In genomic region chr4:44446191-44446590, GRCh38 we compare ENCODE assay signal across 15 cellular contexts. TPM values are rescaled to one million over a fixed set of nuclear protein-coding genes. Genes with fewer than 3 reads are reported as not detected.
DNase-seq lines count a peak whose midpoint lies in the region; ATAC-seq and TF ChIP-seq lines count a peak whose summit lies in the region.
"Had no signal": no experiment of that assay in that cellular context is flagged by ENCODE, and none has a peak within 500 bp of the region (broad histone marks: within the 10 kb centered on the region; RNA-seq: fewer than 3 reads in every experiment).

No MANE protein-coding gene starts in this region.

- H4K20me1 ChIP-seq in H9 (ENCODE audit: control insufficient read depth, insufficient read depth, insufficient read length): peaks cover 5% of the 10 kb centered on the region

- H3K4ac ChIP-seq in H9 (ENCODE audit: low read depth, low read length): no peak overlapping the region

- H3K4me1 ChIP-seq in H9 (ENCODE audit: insufficient read depth, low read length) (no peaks in the 10 kb centered on the region), ascending aorta (no peaks in the 10 kb centered on the region), iPS DF 6.9 (ENCODE audit: control insufficient read depth, insufficient read depth, low read length) (no peaks in the 10 kb centered on the region), rectal smooth muscle tissue (ENCODE audit: control insufficient read depth, insufficient read depth, low read length) (peaks cover 3% of the 10 kb centered on the region), Peyer's patch (peaks cover 0 to 22% (median 0%) of the 10 kb centered on the region in 4 donors)

- H3K4me2 ChIP-seq in H9 (ENCODE audit: insufficient read depth, insufficient read length, low read length): peak overlapping the region; percentile 75

- ATAC-seq in GM19035 (IDR thresholded peaks at IDR 0.05; ENCODE audit: unreplicated experiment): no peak
- ATAC-seq: activated CD8-positive, alpha-beta memory T cell treated with anti-CD3 and anti-CD28 coated beads, Interleukin-2, amount 10 ng/mL, durations not matched to agents 7 days and 5 days; activated naive CD4-positive, alpha-beta T cell treated with anti-CD3 and anti-CD28 coated beads, Interleukin-2, amount 50 U/mL, for 72 hours had no signal

- no peak overlapping the region for H4K91ac ChIP-seq in H9 (ENCODE audit: insufficient read length, low read depth, low read length)

- H2AFZ ChIP-seq in H9 (ENCODE audit: low read length): no peak overlapping the region

- H3K79me1 ChIP-seq in H9 (ENCODE audit: insufficient read depth, low read depth, low read length, poor library complexity, severe bottlenecking): no peaks in the 10 kb centered on the region

- TF ChIP-seq CTCF in H9 (conservative IDR thresholded peaks at IDR 0.05) (no peak), ascending aorta (IDR thresholded peaks at IDR 0.05) (no peak), Peyer's patch (IDR thresholded peaks at IDR 0.05) (no peak)

- H3K27me3 Mint-ChIP-seq in H9 (ENCODE audit: low read depth): peaks cover 48% of the 10 kb centered on the region

- peaks cover 21 to 32% of the 10 kb centered on the region in 2 experiments for H3K4me1 Mint-ChIP-seq in H9

- H3K56ac ChIP-seq in H9 (ENCODE audit: insufficient read length, low read depth, low read length): no peak overlapping the region

- H3K27ac ChIP-seq in H9 (ENCODE audit: insufficient read length, low read depth, low read length): no peak overlapping the region
- no peak overlapping the region for H3K27ac ChIP-seq in ascending aorta
- H3K27ac ChIP-seq in iPS DF 6.9 (ENCODE audit: low read length): no peak overlapping the region
- no peak overlapping the region for H3K27ac ChIP-seq in rectal smooth muscle tissue (ENCODE audit: low read depth, low read length)
- H3K27ac ChIP-seq in Peyer's patch: no peak overlapping the region

- CTCF ChIA-PET in HEK293T (lab: Yijun Ruan, JAX): no interaction called here

- H3K27me3 ChIP-seq in H9 (ENCODE audit: insufficient read depth, low read length) (no peaks in the 10 kb centered on the region; the same call in 1 of the 2 replicates), ascending aorta (peaks cover 5% of the 10 kb centered on the region), iPS DF 6.9 (ENCODE audit: control insufficient read depth, insufficient read depth, low read length) (peaks cover 6% of the 10 kb centered on the region; the same call in 1 of the 2 replicates), rectal smooth muscle tissue (ENCODE audit: control insufficient read depth, insufficient read depth, low read length) (no peaks in the 10 kb centered on the region), Peyer's patch (no peaks in the 10 kb centered on the region)

- H3K14ac ChIP-seq in H9 (ENCODE audit: insufficient read depth, low read length): no peak overlapping the region

- H2AK5ac ChIP-seq in H9 (ENCODE audit: insufficient read length, low read length): no peak overlapping the region

- no peaks in the 10 kb centered on the region for H3K79me2 ChIP-seq in H9 (ENCODE audit: insufficient read depth, low read length)

- H3K27ac Mint-ChIP-seq in H9: peak overlapping the region in 1 of 3 experiments; percentile 73; a peak in 2 of 7 replicates
- H3K27ac Mint-ChIP-seq: activated CD8-positive, alpha-beta memory T cell treated with anti-CD3 and anti-CD28 coated beads, Interleukin-2, amount 10 ng/mL, durations not matched to agents 7 days and 5 days; activated naive CD4-positive, alpha-beta T cell treated with anti-CD3 and anti-CD28 coated beads, Interleukin-2, amount 50 U/mL, for 72 hours; HFFc6 had no signal

- H2BK15ac ChIP-seq in H9 (ENCODE audit: low read depth, low read length): no peak overlapping the region

- no peak overlapping the region for H2BK5ac ChIP-seq in H9 (ENCODE audit: insufficient read length, low read length)

- H3K18ac ChIP-seq in H9 (ENCODE audit: insufficient read length, low read depth, low read length): no peak overlapping the region

- H2BK20ac ChIP-seq in H9 (ENCODE audit: low read depth, low read length, poor library complexity, severe bottlenecking): no peak overlapping the region

- DNase-seq in H9 (no peak), ascending aorta (ENCODE audit: low spot score in 2 of 2) (no peak), iPS DF 6.9 (ENCODE audit: low read depth, low spot score) (no peak), HUDEP-2 (lab: John Stamatoyannopoulos, UW; ENCODE audit: unreplicated experiment in 76 of 76) (no peak), Peyer's patch (no peak), HEK293T (ENCODE audit: extremely low spot score) (no peak)
- DNase-seq: activated CD8-positive, alpha-beta memory T cell treated with anti-CD3 and anti-CD28 coated beads, Interleukin-2, amount 10 ng/mL, durations not matched to agents 7 days and 5 days; HFFc6; NCI-H526; occipital lobe; SHP77 treated with DMSO at 0.1 percent for 48 hours; stimulated activated CD4-positive, alpha-beta T cell treated with anti-CD3 and anti-CD28 coated beads, Interleukin-2, amount 100 ng/mL, for 24 hours had no signal

- peak overlapping the region; percentile 58 to 61 for H3K4me3 ChIP-seq in ascending aorta
- peak overlapping the region; percentile 42; the same call in 1 of the 2 replicates for H3K4me3 ChIP-seq in iPS DF 6.9 (ENCODE audit: low read length)
- H3K4me3 ChIP-seq in rectal smooth muscle tissue (ENCODE audit: low read length): peak overlapping the region; percentile 82
- no peak overlapping the region for H3K4me3 ChIP-seq in Peyer's patch

- H3K9ac ChIP-seq in H9 (ENCODE audit: extremely low read depth, insufficient read length, low read length) (no peak overlapping the region), rectal smooth muscle tissue (ENCODE audit: low read length) (no peak overlapping the region)

- H4K8ac ChIP-seq in H9 (replicated peaks; ENCODE audit: insufficient read length, low read depth, low read length): no peak overlapping the region

- H2BK120ac ChIP-seq in H9 (ENCODE audit: low read depth, low read length, poor library complexity, severe bottlenecking): no peak overlapping the region

- intact Hi-C loops in ascending aorta (cut with DNase I): loop anchor here (5.0 kb wide), 3 partner anchors 231 to 1354 kb away; partner anchors contain the start of genes GNPDA2 and GUF1

- no peak for TF ChIP-seq POLR2A in Peyer's patch (IDR thresholded peaks at IDR 0.05)

- H3K23me2 ChIP-seq in H9 (ENCODE audit: insufficient read length, low read depth, low read length, poor library complexity, severe bottlenecking): peaks cover 25% of the 10 kb centered on the region

- WGBS in H9 (ENCODE audit: extremely low coverage, insufficient read length, low lambda C conversion rate): no CpG with 5 or more reads among the region's 4 CpGs
- WGBS in iPS DF 6.9 (ENCODE audit: insufficient coverage, insufficient read length): no CpG with 5 or more reads among the region's 4 CpGs

- H3K23ac ChIP-seq in H9 (ENCODE audit: insufficient read length, low read depth, low read length): no peak overlapping the region

- H3K36me3 ChIP-seq in ascending aorta: no peaks in the 10 kb centered on the region
- H3K36me3 ChIP-seq in iPS DF 6.9 (ENCODE audit: control insufficient read depth, insufficient read depth, low read length): no peaks in the 10 kb centered on the region
- H3K36me3 ChIP-seq in rectal smooth muscle tissue (ENCODE audit: control insufficient read depth, insufficient read depth, low read length): no peaks in the 10 kb centered on the region
- H3K36me3 ChIP-seq in Peyer's patch: no peaks in the 10 kb centered on the region

- POLR2A ChIA-PET in HEK293T (lab: Yijun Ruan, JAX): no interaction called here

- H3T11ph ChIP-seq in H9 (ENCODE audit: low read length): no peak overlapping the region

- H3K36me3 Mint-ChIP-seq in H9 (ENCODE audit: insufficient read depth in 1 of 3, low read depth in 3 of 3): peaks cover 0 to 2% (median 0%) of the 10 kb centered on the region in 3 experiments; a peak in 2 of 7 replicates

- H3K9me3 ChIP-seq in H9 (ENCODE audit: control insufficient read depth, low read depth, low read length) (no peaks in the 10 kb centered on the region), ascending aorta (no peaks in the 10 kb centered on the region), iPS DF 6.9 (ENCODE audit: control insufficient read depth, insufficient read depth, low read length) (no peaks in the 10 kb centered on the region), Peyer's patch (no peaks in the 10 kb centered on the region)

- H3K9me3 Mint-ChIP-seq in H9: no peaks in the 10 kb centered on the region; a peak in 2 of 5 replicates
- H3K9me3 Mint-ChIP-seq: activated naive CD4-positive, alpha-beta T cell treated with anti-CD3 and anti-CD28 coated beads, Interleukin-2, amount 50 U/mL, for 72 hours; HFFc6 had no signal

- peak overlapping the region; percentile 74 to 95 for H3K4me3 Mint-ChIP-seq in H9
- H3K4me3 Mint-ChIP-seq: activated CD8-positive, alpha-beta memory T cell treated with anti-CD3 and anti-CD28 coated beads, Interleukin-2, amount 10 ng/mL, durations not matched to agents 7 days and 5 days; HFFc6 had no signal

- H4K5ac ChIP-seq in H9 (ENCODE audit: insufficient read length, low read depth, low read length): no peak overlapping the region

- H2BK12ac ChIP-seq in H9 (ENCODE audit: insufficient read length, low read depth, low read length): no peak overlapping the region

TF ChIP-seq in HEK293T, 16 proteins besides CTCF, POLR2A, EP300 and RAD21:
- TF ChIP-seq HDGF (IDR thresholded peaks at IDR 0.05; ENCODE audit: borderline replicate concordance) (no peak), NFRKB (IDR thresholded peaks at IDR 0.05) (no peak), ELF4 (IDR thresholded peaks at IDR 0.05) (no peak), CTBP1 (IDR thresholded peaks at IDR 0.05; ENCODE audit: borderline replicate concordance) (no peak), SUZ12 (IDR thresholded peaks at IDR 0.05) (no peak), ZNF384 (IDR thresholded peaks at IDR 0.05) (no peak)
TF ChIP-seq in HEK293T: peak in this region for 0.

RNA-seq across cellular contexts. Expression of gene KCTD8, which starts 2.4 kb away (rescaled TPM):
- total RNA-seq in H9 (2021): 0.94 and 1.1 TPM in 2 replicates
- 0.43 TPM for total RNA-seq in ascending aorta
- not detected for total RNA-seq in Peyer's patch
- total RNA-seq: activated CD8-positive, alpha-beta memory T cell treated with anti-CD3 and anti-CD28 coated beads, Interleukin-2, amount 10 ng/mL, durations not matched to agents 7 days and 5 days; activated naive CD4-positive, alpha-beta T cell treated with anti-CD3 and anti-CD28 coated beads, Interleukin-2, amount 50 U/mL, for 72 hours; HFFc6 had no signal

Comparison
In these comparisons a context has a peak if more than half of its experiments do, and no peak if none do; other contexts are left out.
1. H3K4me3 ChIP-seq: peak in ascending aorta (2 of 2), iPS DF 6.9 (single experiment) and rectal smooth muscle tissue (single experiment); none in Peyer's patch (0 of 4).